1 cellular context compared by ENCODE assay signal in genomic region chr10:119871881-119872609, GRCh38.
A peak's percentile ranks its signal among the peaks of the same experiment; 100 is the strongest.
TF ChIP-seq lines count a peak whose summit lies in the region.

No MANE protein-coding gene starts in this region.

TF ChIP-seq in HEK293, 187 proteins besides CTCF, POLR2A, EP300 and RAD21 (continued from another document):
- peak; percentile 54 for TF ChIP-seq ZBTB11 (tag by site-specific recombination; conservative IDR thresholded peaks at IDR 0.05; ENCODE audit: low read depth)
- TF ChIP-seq SP3 (tag by site-specific recombination; IDR thresholded peaks at IDR 0.05) = peak; percentile 27; the same call in 1 of the 2 replicates
- peak; percentile 33; the same call in 1 of the 2 replicates for TF ChIP-seq GFI1B (tag by site-specific recombination; IDR thresholded peaks at IDR 0.05)
- no peak for TF ChIP-seq ZNF248 (tag by site-specific recombination; IDR thresholded peaks at IDR 0.05)
- TF ChIP-seq SP7 (tag by site-specific recombination; IDR thresholded peaks at IDR 0.05) = peak; percentile 33; the same call in 1 of the 2 replicates
- peak; percentile 50 for TF ChIP-seq ZBTB17 (tag by site-specific recombination; IDR thresholded peaks at IDR 0.05)
- TF ChIP-seq ZNF776 (tag by site-specific recombination; IDR thresholded peaks at IDR 0.05; ENCODE audit: borderline replicate concordance) = no peak
- TF ChIP-seq PRDM10 (tag by site-specific recombination; IDR thresholded peaks at IDR 0.05) = peak; percentile 88
- TF ChIP-seq ZBTB48 (tag by site-specific recombination; IDR thresholded peaks at IDR 0.05) = 0 out of 2 replicates have a peak, but pooled peaks have one; percentile 22
- TF ChIP-seq ZNF76 (tag by site-specific recombination; IDR thresholded peaks at IDR 0.05; ENCODE audit: borderline replicate concordance, low read depth) = 0 out of 2 replicates have a peak, but pooled peaks have one; percentile 14
- TF ChIP-seq ZNF629 (tag by site-specific recombination; IDR thresholded peaks at IDR 0.05) = 0 out of 2 replicates have a peak, but pooled peaks have one; percentile 19
- TF ChIP-seq ZSCAN30 (tag by site-specific recombination; IDR thresholded peaks at IDR 0.05) = 0 out of 2 replicates have a peak, but pooled peaks have one; percentile 56
- peak; percentile 96 for TF ChIP-seq SP2 (tag by site-specific recombination; IDR thresholded peaks at IDR 0.05)
- TF ChIP-seq ZNF433 (tag by site-specific recombination; IDR thresholded peaks at IDR 0.05; ENCODE audit: low read depth) = no peak
- TF ChIP-seq ZNF624 (tag by site-specific recombination; IDR thresholded peaks at IDR 0.05) = no peak
- TF ChIP-seq ZNF341 (tag by site-specific recombination; IDR thresholded peaks at IDR 0.05; ENCODE audit: low read depth) = peak; percentile 42; the same call in 1 of the 2 replicates
- TF ChIP-seq ZNF26 (tag by site-specific recombination; IDR thresholded peaks at IDR 0.05) = no peak
- 0 out of 2 replicates have a peak, but pooled peaks have one; percentile 21 for TF ChIP-seq ZNF692 (tag by site-specific recombination; IDR thresholded peaks at IDR 0.05)
- peak; percentile 71 for TF ChIP-seq GLIS2 (tag by site-specific recombination; IDR thresholded peaks at IDR 0.05)
- peak; percentile 49; the same call in 1 of the 2 replicates for TF ChIP-seq ZNF660 (tag by site-specific recombination; IDR thresholded peaks at IDR 0.05)
